10 cellular contexts compared by ENCODE assay signal in genomic region chr1:39690943-39691382, GRCh38. TPM values are rescaled to one million over a fixed set of nuclear protein-coding genes. Genes with fewer than 3 reads are reported as not detected.
A peak's percentile ranks its signal among the peaks of the same experiment; 100 is the strongest.
DNase-seq lines count a peak whose midpoint lies in the region; ATAC-seq and TF ChIP-seq lines count a peak whose summit lies in the region.
"Had no signal": no experiment of that assay in that cellular context is flagged by ENCODE, and none has a peak within 500 bp of the region (broad histone marks: within the 10 kb centered on the region; RNA-seq: fewer than 3 reads in every experiment).

No MANE protein-coding gene starts in this region.

- no peaks in the 10 kb centered on the region for H3K9me3 ChIP-seq in mesenchymal stem cell (ENCODE audit: control insufficient read depth, low read length)

- TF ChIP-seq CTCF in type B pancreatic cell (conservative IDR thresholded peaks at IDR 0.05), result no peak

- no peak overlapping the region for H3K14ac ChIP-seq in mesenchymal stem cell (ENCODE audit: low read length in 2 of 2)

- no peak overlapping the region for H2AK5ac ChIP-seq in mesenchymal stem cell (ENCODE audit: low read length, severe bottlenecking)

- no peak for DNase-seq in activated naive CD4-positive, alpha-beta T cell (lab: John Stamatoyannopoulos, UW)
- no peak for DNase-seq in activated T-helper 1 cell treated with anti-CD3 and anti-CD28 coated beads, Interleukin-12 subunit alpha, Interleukin-12 subunit beta, Interleukin-2, Interleukin-4 antibody, amounts not matched to agents 30 ng/mL and 10 ng/mL and 1 ng/mL, durations not matched to agents 14 hours and 24 hours and 36 hours (ENCODE audit: low spot score)
- DNase-seq in mesenchymal stem cell, result no peak
- DNase-seq in type B pancreatic cell (ENCODE audit: extremely low spot score, unreplicated experiment), result no peak
- no peak for DNase-seq in pons (ENCODE audit: low spot score)

- H2BK120ac ChIP-seq in mesenchymal stem cell (ENCODE audit: low read depth, low read length), result no peak overlapping the region

- H2BK5ac ChIP-seq in mesenchymal stem cell (ENCODE audit: low read depth, low read length, poor library complexity, severe bottlenecking), result no peak overlapping the region

- H4K91ac ChIP-seq in mesenchymal stem cell (ENCODE audit: low read length), result peak overlapping the region; percentile 45

- no peaks in the 10 kb centered on the region for H3K36me3 Mint-ChIP-seq in activated naive CD4-positive, alpha-beta T cell treated with anti-CD3 and anti-CD28 coated beads, Interleukin-2, amount 50 U/mL, for 24 hours
- no peaks in the 10 kb centered on the region for H3K36me3 Mint-ChIP-seq in activated T-helper 1 cell treated with anti-CD3 and anti-CD28 coated beads, Interleukin-12 subunit alpha, Interleukin-12 subunit beta, Interleukin-2, Interleukin-4 antibody, amounts not matched to agents 30 ng/mL and 10 ng/mL and 1 ng/mL, durations not matched to agents 14 hours and 24 hours and 36 hours (ENCODE audit: low read depth)
- no peaks in the 10 kb centered on the region for H3K36me3 Mint-ChIP-seq in type B pancreatic cell

- no peak overlapping the region for H3K4ac ChIP-seq in mesenchymal stem cell (ENCODE audit: low read depth in 1 of 2, low read length in 2 of 2)

- H3K27me3 Mint-ChIP-seq in activated naive CD4-positive, alpha-beta T cell treated with anti-CD3 and anti-CD28 coated beads, Interleukin-2, amount 50 U/mL, for 24 hours, result peaks cover 2% of the 10 kb centered on the region
- peaks cover 32% of the 10 kb centered on the region for H3K27me3 Mint-ChIP-seq in activated T-helper 1 cell treated with anti-CD3 and anti-CD28 coated beads, Interleukin-12 subunit alpha, Interleukin-12 subunit beta, Interleukin-2, Interleukin-4 antibody, amounts not matched to agents 30 ng/mL and 10 ng/mL and 1 ng/mL, durations not matched to agents 14 hours and 24 hours and 36 hours (ENCODE audit: insufficient read depth)
- H3K27me3 Mint-ChIP-seq in type B pancreatic cell, result peaks cover 91% of the 10 kb centered on the region

- H2BK12ac ChIP-seq in mesenchymal stem cell (ENCODE audit: low read length in 2 of 2), result no peak overlapping the region

- peak overlapping the region in 1 of 2 experiments; percentile 29 for H3K4me3 ChIP-seq in mesenchymal stem cell (ENCODE audit: insufficient read depth in 1 of 2, low read depth in 1 of 2, low read length in 2 of 2)

- peak overlapping the region in 1 of 2 experiments; percentile 75 for H3K23ac ChIP-seq in mesenchymal stem cell (ENCODE audit: low read length in 2 of 2)

- no peak overlapping the region for H2BK15ac ChIP-seq in mesenchymal stem cell (ENCODE audit: low read depth, poor library complexity, severe bottlenecking)

- H3K4me2 ChIP-seq in mesenchymal stem cell (ENCODE audit: low read length, poor library complexity, severe bottlenecking), result peak overlapping the region; percentile 43

- no peaks in the 10 kb centered on the region for H3K9me3 Mint-ChIP-seq in activated naive CD4-positive, alpha-beta T cell treated with anti-CD3 and anti-CD28 coated beads, Interleukin-2, amount 50 U/mL, for 24 hours
- H3K9me3 Mint-ChIP-seq in activated T-helper 1 cell treated with anti-CD3 and anti-CD28 coated beads, Interleukin-12 subunit alpha, Interleukin-12 subunit beta, Interleukin-2, Interleukin-4 antibody, amounts not matched to agents 30 ng/mL and 10 ng/mL and 1 ng/mL, durations not matched to agents 14 hours and 24 hours and 36 hours, result no peaks in the 10 kb centered on the region
- H3K9me3 Mint-ChIP-seq in type B pancreatic cell, result no peaks in the 10 kb centered on the region
- H3K9me3 Mint-ChIP-seq: HFFc6 had no signal

- H3K18ac ChIP-seq in mesenchymal stem cell (ENCODE audit: low read depth in 1 of 2, low read length in 2 of 2), result no peak overlapping the region

- H3K4me3 Mint-ChIP-seq in activated naive CD4-positive, alpha-beta T cell treated with anti-CD3 and anti-CD28 coated beads, Interleukin-2, amount 50 U/mL, for 24 hours, result peak overlapping the region; percentile 86
- peak overlapping the region; percentile 83 for H3K4me3 Mint-ChIP-seq in activated T-helper 1 cell treated with anti-CD3 and anti-CD28 coated beads, Interleukin-12 subunit alpha, Interleukin-12 subunit beta, Interleukin-2, Interleukin-4 antibody, amounts not matched to agents 30 ng/mL and 10 ng/mL and 1 ng/mL, durations not matched to agents 14 hours and 24 hours and 36 hours
- peak overlapping the region; percentile 61 for H3K4me3 Mint-ChIP-seq in type B pancreatic cell
- H3K4me3 Mint-ChIP-seq: HFFc6 had no signal

- no peak overlapping the region for H2AFZ ChIP-seq in mesenchymal stem cell (ENCODE audit: low read depth, low read length)

- H4K8ac ChIP-seq in mesenchymal stem cell (ENCODE audit: low read length), result no peak overlapping the region

- no peaks in the 10 kb centered on the region for H3K36me3 ChIP-seq in mesenchymal stem cell (ENCODE audit: control insufficient read depth in 1 of 2, insufficient read depth in 2 of 2, low read depth in 1 of 2, low read length in 2 of 2)

- no peaks in the 10 kb centered on the region for H3K79me1 ChIP-seq in mesenchymal stem cell (replicated peaks; ENCODE audit: low read length, poor library complexity, severe bottlenecking)

- H3K27me3 ChIP-seq in mesenchymal stem cell (ENCODE audit: control insufficient read depth in 1 of 2, insufficient read depth in 1 of 2, low read length in 2 of 2), result peaks cover 92 to 96% of the 10 kb centered on the region in 2 experiments

- H3K27ac ChIP-seq in mesenchymal stem cell (ENCODE audit: low read length, poor library complexity, severe bottlenecking), result no peak overlapping the region

- H3K4me1 Mint-ChIP-seq in activated naive CD4-positive, alpha-beta T cell treated with anti-CD3 and anti-CD28 coated beads, Interleukin-2, amount 50 U/mL, for 24 hours, result peaks cover 51% of the 10 kb centered on the region
- H3K4me1 Mint-ChIP-seq in activated T-helper 1 cell treated with anti-CD3 and anti-CD28 coated beads, Interleukin-12 subunit alpha, Interleukin-12 subunit beta, Interleukin-2, Interleukin-4 antibody, amounts not matched to agents 30 ng/mL and 10 ng/mL and 1 ng/mL, durations not matched to agents 14 hours and 24 hours and 36 hours (ENCODE audit: low read depth), result peaks cover 44% of the 10 kb centered on the region
- H3K4me1 Mint-ChIP-seq in type B pancreatic cell (ENCODE audit: unreplicated experiment), result peaks cover 3% of the 10 kb centered on the region

- intact Hi-C loops in activated T-helper 1 cell treated with anti-CD3 and anti-CD28 coated beads, Interleukin-12 subunit alpha, Interleukin-12 subunit beta, Interleukin-2, Interleukin-4 antibody, amounts not matched to agents 30 ng/mL and 10 ng/mL and 1 ng/mL, durations not matched to agents 14 hours and 24 hours and 36 hours (cut with micrococcal nuclease), result loop anchor here (1.0 to 5.0 kb wide), 6 partner anchors 19 to 266 kb away; partner anchors contain the start of genes MFSD2A, MYCL, NT5C1A and PPIE

- H3K27ac Mint-ChIP-seq in activated naive CD4-positive, alpha-beta T cell treated with anti-CD3 and anti-CD28 coated beads, Interleukin-2, amount 50 U/mL, for 24 hours, result no peak overlapping the region
- no peak overlapping the region for H3K27ac Mint-ChIP-seq in activated T-helper 1 cell treated with anti-CD3 and anti-CD28 coated beads, Interleukin-12 subunit alpha, Interleukin-12 subunit beta, Interleukin-2, Interleukin-4 antibody, amounts not matched to agents 30 ng/mL and 10 ng/mL and 1 ng/mL, durations not matched to agents 14 hours and 24 hours and 36 hours
- H3K27ac Mint-ChIP-seq in type B pancreatic cell, result no peak overlapping the region
- H3K27ac Mint-ChIP-seq: HFFc6 had no signal

- 41% methylated on average over 5 of the region's 26 CpGs for WGBS in mesenchymal stem cell

- H3K9ac ChIP-seq in mesenchymal stem cell (ENCODE audit: low read length), result no peak overlapping the region

- no peak for ATAC-seq in HG02588 (IDR thresholded peaks at IDR 0.05; ENCODE audit: unreplicated experiment)
- no peak for ATAC-seq in GM21529 (IDR thresholded peaks at IDR 0.05; ENCODE audit: unreplicated experiment)

- peaks cover 14% of the 10 kb centered on the region for H3K4me1 ChIP-seq in mesenchymal stem cell (ENCODE audit: control insufficient read depth, insufficient read depth, low read depth, low read length)

RNA-seq across cellular contexts. Expression of gene HPCAL4, which starts 0.3 kb away (rescaled TPM):
- 0.69 and 0.75 TPM in 2 replicates for total RNA-seq in activated T-helper 1 cell treated with anti-CD3 and anti-CD28 coated beads, Interleukin-12 subunit alpha, Interleukin-12 subunit beta, Interleukin-2, Interleukin-4 antibody, amounts not matched to agents 30 ng/mL and 10 ng/mL and 1 ng/mL, durations not matched to agents 14 hours and 24 hours and 36 hours
- polyA plus RNA-seq in mesenchymal stem cell (2013, experiment 1 of 2), result 0.01 TPM
- polyA plus RNA-seq in mesenchymal stem cell (2013, experiment 2 of 2), result 0.01 TPM
- total RNA-seq in type B pancreatic cell (ENCODE audit: low replicate concordance), result 0.21 and 0.53 TPM in 2 replicates
- total RNA-seq: HFFc6 had no signal

RNA-seq across cellular contexts. Expression of gene NT5C1A, which starts 19.1 kb away (rescaled TPM):
- 2.8 TPM in 2 replicates for total RNA-seq in activated T-helper 1 cell treated with anti-CD3 and anti-CD28 coated beads, Interleukin-12 subunit alpha, Interleukin-12 subunit beta, Interleukin-2, Interleukin-4 antibody, amounts not matched to agents 30 ng/mL and 10 ng/mL and 1 ng/mL, durations not matched to agents 14 hours and 24 hours and 36 hours
- polyA plus RNA-seq in mesenchymal stem cell (2013, experiment 1 of 2), result 0.12 TPM
- polyA plus RNA-seq in mesenchymal stem cell (2013, experiment 2 of 2), result 0.25 TPM
- 0.43 TPM in 1 of 2 replicates, not detected in the other for total RNA-seq in type B pancreatic cell (ENCODE audit: low replicate concordance)
- total RNA-seq: HFFc6, kidney epithelial cell had no signal

RNA-seq across cellular contexts. Expression of gene PPIE, which starts 47.7 kb away (rescaled TPM):
- 68.1 and 75.0 TPM in 2 replicates for total RNA-seq in activated T-helper 1 cell treated with anti-CD3 and anti-CD28 coated beads, Interleukin-12 subunit alpha, Interleukin-12 subunit beta, Interleukin-2, Interleukin-4 antibody, amounts not matched to agents 30 ng/mL and 10 ng/mL and 1 ng/mL, durations not matched to agents 14 hours and 24 hours and 36 hours
- 30.7 TPM for polyA plus RNA-seq in mesenchymal stem cell (2013, experiment 1 of 2)
- 30.4 TPM for polyA plus RNA-seq in mesenchymal stem cell (2013, experiment 2 of 2)
- 50.0 and 51.7 TPM in 2 replicates for total RNA-seq in type B pancreatic cell (ENCODE audit: low replicate concordance)

RNA-seq across cellular contexts. Expression of gene HEYL, which starts 51.5 kb away (rescaled TPM):
- total RNA-seq in activated T-helper 1 cell treated with anti-CD3 and anti-CD28 coated beads, Interleukin-12 subunit alpha, Interleukin-12 subunit beta, Interleukin-2, Interleukin-4 antibody, amounts not matched to agents 30 ng/mL and 10 ng/mL and 1 ng/mL, durations not matched to agents 14 hours and 24 hours and 36 hours, result 0.10 TPM in 2 replicates
- 1.3 TPM for polyA plus RNA-seq in mesenchymal stem cell (2013, experiment 1 of 2)
- polyA plus RNA-seq in mesenchymal stem cell (2013, experiment 2 of 2), result 1.3 TPM
- 0.83 and 4.3 TPM in 2 replicates for total RNA-seq in type B pancreatic cell (ENCODE audit: low replicate concordance)
- total RNA-seq: HFFc6 had no signal
